Comparison of ENCODE assay signal across 1 cellular context in the genomic region with DNA sequence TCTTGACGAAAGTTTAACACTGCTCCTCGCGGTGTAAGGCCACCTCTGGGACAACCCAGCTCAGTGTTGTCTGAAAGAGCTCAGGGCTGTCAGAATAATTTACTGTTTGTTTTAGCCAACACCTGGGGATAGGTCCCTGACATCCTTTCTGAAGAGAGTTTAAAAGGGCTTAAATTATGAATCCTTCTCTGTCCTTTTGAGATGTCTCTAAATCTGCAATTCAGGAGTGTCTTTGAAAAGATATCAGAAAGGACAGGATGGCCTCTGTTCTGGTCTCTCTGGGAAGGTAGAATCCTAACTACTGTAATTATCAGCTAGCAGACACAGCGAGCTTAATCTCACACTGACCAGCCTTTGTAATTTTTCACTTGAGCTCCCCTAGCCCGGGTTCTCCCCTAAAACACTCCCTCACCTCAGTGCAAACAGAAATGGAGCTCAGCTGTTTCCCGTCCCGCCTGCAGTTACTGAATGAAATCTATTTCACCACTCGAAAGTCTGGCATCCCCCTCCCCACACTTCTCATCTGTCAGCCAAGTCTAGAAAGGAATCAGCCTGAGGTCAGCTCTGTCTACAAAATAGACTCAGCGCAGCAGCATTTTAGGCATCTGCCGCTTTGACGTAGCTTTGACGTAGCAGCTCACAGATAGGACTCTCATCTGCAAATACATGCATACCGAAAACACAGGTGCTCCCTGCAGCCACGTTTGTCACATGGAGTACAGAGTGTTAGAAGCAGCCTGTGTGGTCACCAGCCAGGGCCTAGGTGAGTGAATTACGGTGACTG.
TF ChIP-seq lines count a peak whose summit lies in the region.

No MANE protein-coding gene starts in this region.

TF ChIP-seq in K562, 482 proteins besides CTCF, POLR2A, EP300 and RAD21 (continued from another document and continues in another):
- TF ChIP-seq, protein P1, sequence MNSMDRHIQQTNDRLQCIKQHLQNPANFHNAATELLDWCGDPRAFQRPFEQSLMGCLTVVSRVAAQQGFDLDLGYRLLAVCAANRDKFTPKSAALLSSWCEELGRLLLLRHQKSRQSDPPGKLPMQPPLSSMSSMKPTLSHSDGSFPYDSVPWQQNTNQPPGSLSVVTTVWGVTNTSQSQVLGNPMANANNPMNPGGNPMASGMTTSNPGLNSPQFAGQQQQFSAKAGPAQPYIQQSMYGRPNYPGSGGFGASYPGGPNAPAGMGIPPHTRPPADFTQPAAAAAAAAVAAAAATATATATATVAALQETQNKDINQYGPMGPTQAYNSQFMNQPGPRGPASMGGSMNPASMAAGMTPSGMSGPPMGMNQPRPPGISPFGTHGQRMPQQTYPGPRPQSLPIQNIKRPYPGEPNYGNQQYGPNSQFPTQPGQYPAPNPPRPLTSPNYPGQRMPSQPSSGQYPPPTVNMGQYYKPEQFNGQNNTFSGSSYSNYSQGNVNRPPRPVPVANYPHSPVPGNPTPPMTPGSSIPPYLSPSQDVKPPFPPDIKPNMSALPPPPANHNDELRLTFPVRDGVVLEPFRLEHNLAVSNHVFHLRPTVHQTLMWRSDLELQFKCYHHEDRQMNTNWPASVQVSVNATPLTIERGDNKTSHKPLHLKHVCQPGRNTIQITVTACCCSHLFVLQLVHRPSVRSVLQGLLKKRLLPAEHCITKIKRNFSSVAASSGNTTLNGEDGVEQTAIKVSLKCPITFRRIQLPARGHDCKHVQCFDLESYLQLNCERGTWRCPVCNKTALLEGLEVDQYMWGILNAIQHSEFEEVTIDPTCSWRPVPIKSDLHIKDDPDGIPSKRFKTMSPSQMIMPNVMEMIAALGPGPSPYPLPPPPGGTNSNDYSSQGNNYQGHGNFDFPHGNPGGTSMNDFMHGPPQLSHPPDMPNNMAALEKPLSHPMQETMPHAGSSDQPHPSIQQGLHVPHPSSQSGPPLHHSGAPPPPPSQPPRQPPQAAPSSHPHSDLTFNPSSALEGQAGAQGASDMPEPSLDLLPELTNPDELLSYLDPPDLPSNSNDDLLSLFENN (IDR thresholded peaks at IDR 0.05; ENCODE audit: low read depth in 2 of 2, low read length in 2 of 2) = peak in 1 of 2 experiments; percentile 82; a peak in 2 of 4 replicates
- TF ChIP-seq BMI1 (IDR thresholded peaks at IDR 0.05; ENCODE audit: low read length) (no peak), ZFP1 (CRISPR knock-in tag; IDR thresholded peaks at IDR 0.05) (0 out of 2 replicates have a peak, but pooled peaks have one; percentile 27), FIP1L1 (IDR thresholded peaks at IDR 0.05; ENCODE audit: low read depth, low read length, poor library complexity, severe bottlenecking) (no peak), NCOA2 (IDR thresholded peaks at IDR 0.05; ENCODE audit: partially characterized antibody in 2 of 2) (no peak), KLF13 (tag; IDR thresholded peaks at IDR 0.05; ENCODE audit: borderline replicate concordance, low read depth) (no peak), ZNF143 (CRISPR knock-in tag; IDR thresholded peaks at IDR 0.05) (no peak), ZEB2 (IDR thresholded peaks at IDR 0.05) (peak; percentile 65; the same call in 1 of the 2 replicates), GATAD2B (IDR thresholded peaks at IDR 0.05; ENCODE audit: borderline replicate concordance) (peak; percentile 57; the same call in 1 of the 2 replicates), FOXA1 (IDR thresholded peaks at IDR 0.05; ENCODE audit: borderline replicate concordance) (no peak), MCM5 (IDR thresholded peaks at IDR 0.05; ENCODE audit: low read depth) (no peak), ZBTB7A (IDR thresholded peaks at IDR 0.05; ENCODE audit: borderline replicate concordance, control insufficient read depth, low read depth, low read length) (peak; percentile 59; the same call in 1 of the 2 replicates), ZNF707 (CRISPR knock-in tag; conservative IDR thresholded peaks at IDR 0.05) (no peak), HDAC8 (tag; IDR thresholded peaks at IDR 0.05) (no peak), ZNF212 (CRISPR knock-in tag; IDR thresholded peaks at IDR 0.05) (no peak), CHD4 (IDR thresholded peaks at IDR 0.05; ENCODE audit: insufficient read depth, insufficient replicate concordance, low read depth, low read length, poor library complexity, severe bottlenecking) (no peak), SIN3B (IDR thresholded peaks at IDR 0.05; ENCODE audit: low read depth) (no peak), SRSF9 (IDR thresholded peaks at IDR 0.05; ENCODE audit: borderline replicate concordance, low read depth, low read length) (no peak), RB1 (IDR thresholded peaks at IDR 0.05; ENCODE audit: low read depth) (no peak), FOXA3 (CRISPR knock-in tag; conservative IDR thresholded peaks at IDR 0.05 in 1 of 2, IDR thresholded peaks at IDR 0.05 in 1 of 2) (peak in 1 of 2 experiments; percentile 59; a peak in 1 of 4 replicates), NELFE (IDR thresholded peaks at IDR 0.05; ENCODE audit: insufficient read depth, insufficient read length) (no peak), HIVEP1 (CRISPR knock-in tag; IDR thresholded peaks at IDR 0.05) (no peak), TCF7L2 (IDR thresholded peaks at IDR 0.05; ENCODE audit: low read depth, low read length) (no peak), ZC3H8 (IDR thresholded peaks at IDR 0.05) (no peak), PRPF4 (IDR thresholded peaks at IDR 0.05; ENCODE audit: insufficient read depth, low read depth, low read length, poor library complexity, severe bottlenecking) (no peak), TBL1XR1 (IDR thresholded peaks at IDR 0.05; ENCODE audit: low read length in 2 of 2) (peak in 1 of 2 experiments; percentile 81; a peak in 2 of 4 replicates), TAF7 (tag; IDR thresholded peaks at IDR 0.05) (no peak; the same call in 1 of the 2 replicates), ZNF12 (CRISPR knock-in tag; IDR thresholded peaks at IDR 0.05) (no peak), ZNF316 (IDR thresholded peaks at IDR 0.05) (peak; percentile 96), ZNF764 (CRISPR knock-in tag; IDR thresholded peaks at IDR 0.05; ENCODE audit: low read depth) (no peak), HDGF (IDR thresholded peaks at IDR 0.05) (0 out of 2 replicates have a peak, but pooled peaks have one; percentile 29), U2AF1 (optimal IDR thresholded peaks at IDR 0.05; ENCODE audit: low read depth, low read length) (no peak), SMARCA4 (IDR thresholded peaks at IDR 0.05) (peak; percentile 79), OTX1 (CRISPR knock-in tag; IDR thresholded peaks at IDR 0.05) (no peak), ZNF778 (CRISPR knock-in tag; IDR thresholded peaks at IDR 0.05) (no peak), XRCC5 (IDR thresholded peaks at IDR 0.05; ENCODE audit: low read depth, low read length) (0 out of 2 replicates have a peak, but pooled peaks have one; percentile 16), KAT2B (IDR thresholded peaks at IDR 0.05; ENCODE audit: low read depth, low read length) (no peak), MTA1 (IDR thresholded peaks at IDR 0.05; ENCODE audit: borderline replicate concordance) (no peak), SLC30A9 (CRISPR knock-in tag; IDR thresholded peaks at IDR 0.05) (no peak), FOXM1 (IDR thresholded peaks at IDR 0.05; ENCODE audit: low read depth) (peak; percentile 69), FOXM1 (CRISPR knock-in tag; IDR thresholded peaks at IDR 0.05; ENCODE audit: low read depth) (no peak), NFE2L1 (tag; IDR thresholded peaks at IDR 0.05; ENCODE audit: borderline replicate concordance, low read depth) (no peak), GATA2 (CRISPR knock-in tag; IDR thresholded peaks at IDR 0.05) (peak; percentile 84)
- TF ChIP-seq, protein P2, sequence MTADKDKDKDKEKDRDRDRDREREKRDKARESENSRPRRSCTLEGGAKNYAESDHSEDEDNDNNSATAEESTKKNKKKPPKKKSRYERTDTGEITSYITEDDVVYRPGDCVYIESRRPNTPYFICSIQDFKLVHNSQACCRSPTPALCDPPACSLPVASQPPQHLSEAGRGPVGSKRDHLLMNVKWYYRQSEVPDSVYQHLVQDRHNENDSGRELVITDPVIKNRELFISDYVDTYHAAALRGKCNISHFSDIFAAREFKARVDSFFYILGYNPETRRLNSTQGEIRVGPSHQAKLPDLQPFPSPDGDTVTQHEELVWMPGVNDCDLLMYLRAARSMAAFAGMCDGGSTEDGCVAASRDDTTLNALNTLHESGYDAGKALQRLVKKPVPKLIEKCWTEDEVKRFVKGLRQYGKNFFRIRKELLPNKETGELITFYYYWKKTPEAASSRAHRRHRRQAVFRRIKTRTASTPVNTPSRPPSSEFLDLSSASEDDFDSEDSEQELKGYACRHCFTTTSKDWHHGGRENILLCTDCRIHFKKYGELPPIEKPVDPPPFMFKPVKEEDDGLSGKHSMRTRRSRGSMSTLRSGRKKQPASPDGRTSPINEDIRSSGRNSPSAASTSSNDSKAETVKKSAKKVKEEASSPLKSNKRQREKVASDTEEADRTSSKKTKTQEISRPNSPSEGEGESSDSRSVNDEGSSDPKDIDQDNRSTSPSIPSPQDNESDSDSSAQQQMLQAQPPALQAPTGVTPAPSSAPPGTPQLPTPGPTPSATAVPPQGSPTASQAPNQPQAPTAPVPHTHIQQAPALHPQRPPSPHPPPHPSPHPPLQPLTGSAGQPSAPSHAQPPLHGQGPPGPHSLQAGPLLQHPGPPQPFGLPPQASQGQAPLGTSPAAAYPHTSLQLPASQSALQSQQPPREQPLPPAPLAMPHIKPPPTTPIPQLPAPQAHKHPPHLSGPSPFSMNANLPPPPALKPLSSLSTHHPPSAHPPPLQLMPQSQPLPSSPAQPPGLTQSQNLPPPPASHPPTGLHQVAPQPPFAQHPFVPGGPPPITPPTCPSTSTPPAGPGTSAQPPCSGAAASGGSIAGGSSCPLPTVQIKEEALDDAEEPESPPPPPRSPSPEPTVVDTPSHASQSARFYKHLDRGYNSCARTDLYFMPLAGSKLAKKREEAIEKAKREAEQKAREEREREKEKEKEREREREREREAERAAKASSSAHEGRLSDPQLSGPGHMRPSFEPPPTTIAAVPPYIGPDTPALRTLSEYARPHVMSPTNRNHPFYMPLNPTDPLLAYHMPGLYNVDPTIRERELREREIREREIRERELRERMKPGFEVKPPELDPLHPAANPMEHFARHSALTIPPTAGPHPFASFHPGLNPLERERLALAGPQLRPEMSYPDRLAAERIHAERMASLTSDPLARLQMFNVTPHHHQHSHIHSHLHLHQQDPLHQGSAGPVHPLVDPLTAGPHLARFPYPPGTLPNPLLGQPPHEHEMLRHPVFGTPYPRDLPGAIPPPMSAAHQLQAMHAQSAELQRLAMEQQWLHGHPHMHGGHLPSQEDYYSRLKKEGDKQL (CRISPR knock-in tag; IDR thresholded peaks at IDR 0.05; ENCODE audit: borderline replicate concordance) = no peak
- TF ChIP-seq, protein P3, sequence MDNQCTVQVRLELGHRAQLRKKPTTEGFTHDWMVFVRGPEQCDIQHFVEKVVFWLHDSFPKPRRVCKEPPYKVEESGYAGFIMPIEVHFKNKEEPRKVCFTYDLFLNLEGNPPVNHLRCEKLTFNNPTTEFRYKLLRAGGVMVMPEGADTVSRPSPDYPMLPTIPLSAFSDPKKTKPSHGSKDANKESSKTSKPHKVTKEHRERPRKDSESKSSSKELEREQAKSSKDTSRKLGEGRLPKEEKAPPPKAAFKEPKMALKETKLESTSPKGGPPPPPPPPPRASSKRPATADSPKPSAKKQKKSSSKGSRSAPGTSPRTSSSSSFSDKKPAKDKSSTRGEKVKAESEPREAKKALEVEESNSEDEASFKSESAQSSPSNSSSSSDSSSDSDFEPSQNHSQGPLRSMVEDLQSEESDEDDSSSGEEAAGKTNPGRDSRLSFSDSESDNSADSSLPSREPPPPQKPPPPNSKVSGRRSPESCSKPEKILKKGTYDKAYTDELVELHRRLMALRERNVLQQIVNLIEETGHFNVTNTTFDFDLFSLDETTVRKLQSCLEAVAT (IDR thresholded peaks at IDR 0.05) = peak; percentile 11 to 70; a peak in 1 of 4 replicates
- TF ChIP-seq, protein P4, sequence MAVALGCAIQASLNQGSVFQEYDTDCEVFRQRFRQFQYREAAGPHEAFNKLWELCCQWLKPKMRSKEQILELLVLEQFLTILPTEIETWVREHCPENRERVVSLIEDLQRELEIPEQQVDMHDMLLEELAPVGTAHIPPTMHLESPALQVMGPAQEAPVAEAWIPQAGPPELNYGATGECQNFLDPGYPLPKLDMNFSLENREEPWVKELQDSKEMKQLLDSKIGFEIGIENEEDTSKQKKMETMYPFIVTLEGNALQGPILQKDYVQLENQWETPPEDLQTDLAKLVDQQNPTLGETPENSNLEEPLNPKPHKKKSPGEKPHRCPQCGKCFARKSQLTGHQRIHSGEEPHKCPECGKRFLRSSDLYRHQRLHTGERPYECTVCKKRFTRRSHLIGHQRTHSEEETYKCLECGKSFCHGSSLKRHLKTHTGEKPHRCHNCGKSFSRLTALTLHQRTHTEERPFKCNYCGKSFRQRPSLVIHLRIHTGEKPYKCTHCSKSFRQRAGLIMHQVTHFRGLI (CRISPR knock-in tag; IDR thresholded peaks at IDR 0.05) = no peak
- TF ChIP-seq, protein P5, sequence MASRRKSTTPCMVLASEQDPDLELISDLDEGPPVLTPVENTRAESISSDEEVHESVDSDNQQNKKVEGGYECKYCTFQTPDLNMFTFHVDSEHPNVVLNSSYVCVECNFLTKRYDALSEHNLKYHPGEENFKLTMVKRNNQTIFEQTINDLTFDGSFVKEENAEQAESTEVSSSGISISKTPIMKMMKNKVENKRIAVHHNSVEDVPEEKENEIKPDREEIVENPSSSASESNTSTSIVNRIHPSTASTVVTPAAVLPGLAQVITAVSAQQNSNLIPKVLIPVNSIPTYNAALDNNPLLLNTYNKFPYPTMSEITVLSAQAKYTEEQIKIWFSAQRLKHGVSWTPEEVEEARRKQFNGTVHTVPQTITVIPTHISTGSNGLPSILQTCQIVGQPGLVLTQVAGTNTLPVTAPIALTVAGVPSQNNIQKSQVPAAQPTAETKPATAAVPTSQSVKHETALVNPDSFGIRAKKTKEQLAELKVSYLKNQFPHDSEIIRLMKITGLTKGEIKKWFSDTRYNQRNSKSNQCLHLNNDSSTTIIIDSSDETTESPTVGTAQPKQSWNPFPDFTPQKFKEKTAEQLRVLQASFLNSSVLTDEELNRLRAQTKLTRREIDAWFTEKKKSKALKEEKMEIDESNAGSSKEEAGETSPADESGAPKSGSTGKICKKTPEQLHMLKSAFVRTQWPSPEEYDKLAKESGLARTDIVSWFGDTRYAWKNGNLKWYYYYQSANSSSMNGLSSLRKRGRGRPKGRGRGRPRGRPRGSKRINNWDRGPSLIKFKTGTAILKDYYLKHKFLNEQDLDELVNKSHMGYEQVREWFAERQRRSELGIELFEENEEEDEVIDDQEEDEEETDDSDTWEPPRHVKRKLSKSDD (conservative IDR thresholded peaks at IDR 0.05; ENCODE audit: low read length) = no peak
- TF ChIP-seq, protein P6, sequence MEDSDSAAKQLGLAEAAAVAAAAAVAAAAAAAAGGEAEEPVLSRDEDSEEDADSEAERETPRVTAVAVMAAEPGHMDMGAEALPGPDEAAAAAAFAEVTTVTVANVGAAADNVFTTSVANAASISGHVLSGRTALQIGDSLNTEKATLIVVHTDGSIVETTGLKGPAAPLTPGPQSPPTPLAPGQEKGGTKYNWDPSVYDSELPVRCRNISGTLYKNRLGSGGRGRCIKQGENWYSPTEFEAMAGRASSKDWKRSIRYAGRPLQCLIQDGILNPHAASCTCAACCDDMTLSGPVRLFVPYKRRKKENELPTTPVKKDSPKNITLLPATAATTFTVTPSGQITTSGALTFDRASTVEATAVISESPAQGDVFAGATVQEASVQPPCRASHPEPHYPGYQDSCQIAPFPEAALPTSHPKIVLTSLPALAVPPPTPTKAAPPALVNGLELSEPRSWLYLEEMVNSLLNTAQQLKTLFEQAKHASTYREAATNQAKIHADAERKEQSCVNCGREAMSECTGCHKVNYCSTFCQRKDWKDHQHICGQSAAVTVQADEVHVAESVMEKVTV (CRISPR knock-in tag; IDR thresholded peaks at IDR 0.05) = no peak
